7 cellular contexts compared by ENCODE assay signal in genomic region chr14:55272415-55272786, GRCh38. TPM values are rescaled to one million over a fixed set of nuclear protein-coding genes. Genes with fewer than 3 reads are reported as not detected.
DNase-seq lines count a peak whose midpoint lies in the region; ATAC-seq lines count a peak whose summit lies in the region.

No MANE protein-coding gene starts in this region.

- H3K9ac ChIP-seq in HUES6 (ENCODE audit: low read length) (peak overlapping the region; percentile 68), iPS-20b (ENCODE audit: low read depth, low read length) (peak overlapping the region; percentile 84; the same call in 1 of the 2 replicates)

- peaks cover 59% of the 10 kb centered on the region for H3K4me1 Mint-ChIP-seq in stimulated activated naive CD8-positive, alpha-beta T cell treated with anti-CD3 and anti-CD28 coated beads, Interleukin-15, amount 100 ng/mL, for 72 hours

- no peaks in the 10 kb centered on the region for H3K27me3 ChIP-seq in HUES6 (ENCODE audit: control insufficient read depth, insufficient read depth, low read length)
- H3K27me3 ChIP-seq in iPS-20b (ENCODE audit: insufficient read depth, low read length), result peaks cover 5% of the 10 kb centered on the region; the same call in 1 of the 2 replicates

- H3K27ac ChIP-seq in HUES6 (ENCODE audit: low read depth, low read length) (no peak overlapping the region), iPS-20b (ENCODE audit: low read length) (no peak overlapping the region)

- H3K9me3 ChIP-seq in HUES6 (ENCODE audit: control insufficient read depth, insufficient read depth, low read depth, low read length), result no peaks in the 10 kb centered on the region
- H3K9me3 ChIP-seq in iPS-20b (ENCODE audit: insufficient read depth, low read depth, low read length), result no peaks in the 10 kb centered on the region

- H3K4me1 ChIP-seq in HUES6 (ENCODE audit: control insufficient read depth, insufficient read depth, low read length), result peaks cover 13% of the 10 kb centered on the region
- peaks cover 10% of the 10 kb centered on the region; the same call in 1 of the 2 replicates for H3K4me1 ChIP-seq in iPS-20b (ENCODE audit: insufficient read depth, low read length)

- H3K36me3 ChIP-seq in HUES6 (ENCODE audit: control insufficient read depth, insufficient read depth, low read length) (no peaks in the 10 kb centered on the region), iPS-20b (ENCODE audit: insufficient read depth, low read depth, low read length) (no peaks in the 10 kb centered on the region)

- no peak for ATAC-seq in activated naive CD4-positive, alpha-beta T cell treated with anti-CD3 and anti-CD28 coated beads, Interleukin-2, amount 50 U/mL, for 72 hours
- ATAC-seq in stimulated activated naive CD8-positive, alpha-beta T cell treated with anti-CD3 and anti-CD28 coated beads, Interleukin-15, amount 100 ng/mL, for 72 hours, result no peak
- ATAC-seq in GM19467 (IDR thresholded peaks at IDR 0.05; ENCODE audit: unreplicated experiment), result no peak

- H3K9me3 Mint-ChIP-seq in activated naive CD4-positive, alpha-beta T cell treated with anti-CD3 and anti-CD28 coated beads, Interleukin-2, amount 50 U/mL, for 72 hours, result no peaks in the 10 kb centered on the region
- no peaks in the 10 kb centered on the region for H3K9me3 Mint-ChIP-seq in stimulated activated naive CD8-positive, alpha-beta T cell treated with anti-CD3 and anti-CD28 coated beads, Interleukin-15, amount 100 ng/mL, for 72 hours

- H3K4me3 Mint-ChIP-seq in stimulated activated naive CD8-positive, alpha-beta T cell treated with anti-CD3 and anti-CD28 coated beads, Interleukin-15, amount 100 ng/mL, for 72 hours, result peak overlapping the region; percentile 87 to 90

- no peaks in the 10 kb centered on the region for H3K27me3 Mint-ChIP-seq in stimulated activated naive CD8-positive, alpha-beta T cell treated with anti-CD3 and anti-CD28 coated beads, Interleukin-15, amount 100 ng/mL, for 72 hours

- no peaks in the 10 kb centered on the region for H3K36me3 Mint-ChIP-seq in activated naive CD4-positive, alpha-beta T cell treated with anti-CD3 and anti-CD28 coated beads, Interleukin-2, amount 50 U/mL, for 72 hours

- peak overlapping the region; percentile 90 for H3K4me3 ChIP-seq in HUES6 (ENCODE audit: low read depth, low read length)
- H3K4me3 ChIP-seq in iPS-20b (ENCODE audit: low read length), result peak overlapping the region; percentile 93

- peak overlapping the region; percentile 85 to 88 for H3K27ac Mint-ChIP-seq in activated naive CD4-positive, alpha-beta T cell treated with anti-CD3 and anti-CD28 coated beads, Interleukin-2, amount 50 U/mL, for 72 hours
- H3K27ac Mint-ChIP-seq in stimulated activated naive CD8-positive, alpha-beta T cell treated with anti-CD3 and anti-CD28 coated beads, Interleukin-15, amount 100 ng/mL, for 72 hours, result peak overlapping the region; percentile 92 to 94

- no peak for DNase-seq in activated naive CD4-positive, alpha-beta T cell treated with anti-CD3 and anti-CD28 coated beads, Interleukin-2, amount 50 U/mL, for 72 hours (ENCODE audit: low spot score in 2 of 2)
- no peak for DNase-seq in stimulated activated naive CD8-positive, alpha-beta T cell treated with anti-CD3 and anti-CD28 coated beads, Interleukin-15, amount 100 ng/mL, for 72 hours
- DNase-seq in NCI-H510A treated with DMSO at 0.1 percent for 48 hours (lab: John Stamatoyannopoulos, UW), result no peak
- DNase-seq in NCI-H2107 treated with DMSO at 0.1 percent for 48 hours (lab: John Stamatoyannopoulos, UW; ENCODE audit: unreplicated experiment), result no peak

RNA-seq across cellular contexts. Expression of gene FBXO34, which starts 1.2 kb away (rescaled TPM):
- 10 to 100 TPM; 26.7 to 27.5 TPM for total RNA-seq in activated naive CD4-positive, alpha-beta T cell treated with anti-CD3 and anti-CD28 coated beads, Interleukin-2, amount 50 U/mL, for 72 hours
